In genomic region chr10:59243611-59244195, GRCh38 we compare ENCODE assay signal across 14 cellular contexts.
DNase-seq lines count a peak whose midpoint lies in the region; ATAC-seq and TF ChIP-seq lines count a peak whose summit lies in the region.
"Had no signal": no experiment of that assay in that cellular context is flagged by ENCODE, and none has a peak within 500 bp of the region (broad histone marks: within the 10 kb centered on the region; RNA-seq: fewer than 3 reads in every experiment).

No MANE protein-coding gene starts in this region.

- H3K9ac ChIP-seq in subcutaneous abdominal adipose tissue (ENCODE audit: low read length in 5 of 5): no peak overlapping the region

- no peak for ATAC-seq in HG03025 (IDR thresholded peaks at IDR 0.05; ENCODE audit: low FRiP score, unreplicated experiment)

- BruUV-seq in A673 (replicated peaks; lab: Mats Ljungman, UMichigan): no TSS peak

- TF ChIP-seq CTCF in A673 (conservative IDR thresholded peaks at IDR 0.05; ENCODE audit: low read depth, low read length) (no peak), dorsolateral prefrontal cortex (IDR thresholded peaks at IDR 0.05 in 54 of 56, conservative IDR thresholded peaks at IDR 0.05 in 2 of 56; ENCODE audit: low read depth in 1 of 56, partially characterized antibody in 56 of 56) (no peak)

- CTCF ChIA-PET in A673 (lab: Charles Lee): no interaction called here
- CTCF ChIA-PET in activated naive CD4-positive, alpha-beta T cell treated with anti-CD3 and anti-CD28 coated beads for 36 hours (lab: Charles Lee): interaction anchor here (0.6 kb wide), 1 partner anchor 272 kb away, joined by 4 read pairs; no protein-coding TSS in a partner anchor

- DNase-seq in A673 (ENCODE audit: low spot score): peak; percentile 14
- DNase-seq in dorsolateral prefrontal cortex: no peak
- no peak for DNase-seq in GDM1 (lab: John Stamatoyannopoulos, UW)
- no peak for DNase-seq in activated naive CD4-positive, alpha-beta T cell treated with anti-CD3 and anti-CD28 coated beads for 36 hours
- DNase-seq: C1 segment of cervical spinal cord; Calu3; CD4-positive, alpha-beta T cell; DMS79; GF-D8 had no signal

- H3K9me3 Mint-ChIP-seq in activated naive CD4-positive, alpha-beta T cell treated with anti-CD3 and anti-CD28 coated beads for 36 hours: no peaks in the 10 kb centered on the region
- H3K9me3 Mint-ChIP-seq: CD4-positive, alpha-beta T cell had no signal

- no peaks in the 10 kb centered on the region for H3K36me3 Mint-ChIP-seq in activated naive CD4-positive, alpha-beta T cell treated with anti-CD3 and anti-CD28 coated beads for 36 hours (ENCODE audit: low read depth)

- no peaks in the 10 kb centered on the region for H3K4me1 Mint-ChIP-seq in activated naive CD4-positive, alpha-beta T cell treated with anti-CD3 and anti-CD28 coated beads for 36 hours (ENCODE audit: low read depth)
- H3K4me1 Mint-ChIP-seq: B cell had no signal

- H3K9me3 ChIP-seq in A673 (ENCODE audit: low read depth, low read length, poor library complexity, severe bottlenecking) (no peaks in the 10 kb centered on the region), subcutaneous abdominal adipose tissue (ENCODE audit: control insufficient read depth in 5 of 5, low read length in 5 of 5) (peaks cover 0 to 3% (median 0%) of the 10 kb centered on the region in 5 donors)
- H3K9me3 ChIP-seq: HAP-1 had no signal

- intact Hi-C loops in A673 (cut with micrococcal nuclease; ENCODE audit: unreplicated experiment) (loop anchor here (5.0 kb wide), 3 partner anchors 119 to 589 kb away; partner anchors contain the start of gene FAM13C), dorsolateral prefrontal cortex (cut with DNase I) (loop anchor here (5.0 kb wide), 5 partner anchors 94 to 379 kb away; partner anchors contain the start of gene FAM13C (in 2 of the 2))
- intact Hi-C loops in activated naive CD4-positive, alpha-beta T cell treated with anti-CD3 and anti-CD28 coated beads for 36 hours (cut with micrococcal nuclease): loop anchor here (5.0 kb wide), 2 partner anchors 461 to 564 kb away; no protein-coding TSS in a partner anchor

- no peak overlapping the region for H3K27ac Mint-ChIP-seq in activated naive CD4-positive, alpha-beta T cell treated with anti-CD3 and anti-CD28 coated beads for 36 hours
- H3K27ac Mint-ChIP-seq: B cell; CD4-positive, alpha-beta T cell had no signal

- H3K27me3 ChIP-seq in A673 (replicated peaks; ENCODE audit: insufficient read depth, low read depth, low read length, poor library complexity) (no peaks in the 10 kb centered on the region), dorsolateral prefrontal cortex (no peaks in the 10 kb centered on the region), subcutaneous abdominal adipose tissue (ENCODE audit: control insufficient read depth in 5 of 5, insufficient read depth in 4 of 5, low read length in 5 of 5) (no peaks in the 10 kb centered on the region)

- H3K4me3 ChIP-seq in A673 (ENCODE audit: low read depth, low read length, poor library complexity, severe bottlenecking): no peak overlapping the region
- no peak overlapping the region for H3K4me3 ChIP-seq in dorsolateral prefrontal cortex
- no peak overlapping the region for H3K4me3 ChIP-seq in subcutaneous abdominal adipose tissue (ENCODE audit: low read depth in 1 of 5, low read length in 5 of 5)
- H3K4me3 ChIP-seq: HAP-1 had no signal

- POLR2A ChIA-PET in A673 (lab: Charles Lee; ENCODE audit: low non-redundant PET): no interaction called here

- no peak overlapping the region for H3K4me3 Mint-ChIP-seq in activated naive CD4-positive, alpha-beta T cell treated with anti-CD3 and anti-CD28 coated beads for 36 hours
- H3K4me3 Mint-ChIP-seq: B cell; CD4-positive, alpha-beta T cell had no signal

- H3K36me3 ChIP-seq in A673 (ENCODE audit: insufficient read depth, low read length, poor library complexity, severe bottlenecking) (peaks cover 4% of the 10 kb centered on the region), subcutaneous abdominal adipose tissue (ENCODE audit: control insufficient read depth in 5 of 5, insufficient read depth in 5 of 5, low read length in 5 of 5) (peaks cover 0 to 3% (median 0%) of the 10 kb centered on the region in 5 donors)
- H3K36me3 ChIP-seq: HAP-1 had no signal

- H3K27ac ChIP-seq in A673 (ENCODE audit: low read depth, low read length, poor library complexity, severe bottlenecking): no peak overlapping the region
- peak overlapping the region; percentile 43 for H3K27ac ChIP-seq in angular gyrus (ENCODE audit: low read depth, low read length)
- peak overlapping the region in 55 of 59 donors; percentile 1 to 84 (median 63) for H3K27ac ChIP-seq in dorsolateral prefrontal cortex
- peak overlapping the region; percentile 34 for H3K27ac ChIP-seq in subcutaneous abdominal adipose tissue (ENCODE audit: low read depth, low read length)

- peaks cover 29% of the 10 kb centered on the region for H3K4me1 ChIP-seq in A673 (ENCODE audit: insufficient read depth, low read length, poor library complexity, severe bottlenecking)
- peaks cover 0 to 23% (median 10%) of the 10 kb centered on the region in 5 donors for H3K4me1 ChIP-seq in subcutaneous abdominal adipose tissue (ENCODE audit: control insufficient read depth in 5 of 5, insufficient read depth in 5 of 5, low read length in 5 of 5)

- H3K27me3 Mint-ChIP-seq in activated naive CD4-positive, alpha-beta T cell treated with anti-CD3 and anti-CD28 coated beads for 36 hours (ENCODE audit: low read depth): no peaks in the 10 kb centered on the region
- H3K27me3 Mint-ChIP-seq: B cell; CD4-positive, alpha-beta T cell had no signal
